ENCODE assay signal across 8 cellular contexts in genomic region chr16:65077181-65077580, GRCh38. TPM values are rescaled to one million over a fixed set of nuclear protein-coding genes. Genes with fewer than 3 reads are reported as not detected.
"Had no signal": no experiment of that assay in that cellular context is flagged by ENCODE, and none has a peak within 500 bp of the region (broad histone marks: within the 10 kb centered on the region; RNA-seq: fewer than 3 reads in every experiment).

No MANE protein-coding gene starts in this region.

- H3K4me1 Mint-ChIP-seq: IgD-negative memory B cell had no signal

- H3K27ac Mint-ChIP-seq: IgD-negative memory B cell had no signal

- H3K4me3 Mint-ChIP-seq: IgD-negative memory B cell had no signal

- ATAC-seq: HepG2, K562 had no signal

- H3K27me3 Mint-ChIP-seq: IgD-negative memory B cell had no signal

- H3K4me3 ChIP-seq: K562 had no signal

- H3K27ac ChIP-seq: HL-60 had no signal

- H3K36me3 Mint-ChIP-seq: IgD-negative memory B cell had no signal

- DNase-seq: IMR-90, KBM-7, KG1 had no signal

RNA-seq across cellular contexts. Expression of gene CDH11, which starts 44.7 kb away (rescaled TPM):
- total RNA-seq: HepG2, HT-29 had no signal
- polyA plus RNA-seq: HepG2, IgD-negative memory B cell, K562 had no signal
